Comparison of ENCODE assay signal across 27 cellular contexts in genomic region chr10:42998481-42999384, GRCh38.
A peak's percentile ranks its signal among the peaks of the same experiment; 100 is the strongest.
DNase-seq lines count a peak whose midpoint lies in the region; ATAC-seq and TF ChIP-seq lines count a peak whose summit lies in the region.
"Had no signal": no experiment of that assay in that cellular context is flagged by ENCODE, and none has a peak within 500 bp of the region (broad histone marks: within the 10 kb centered on the region; RNA-seq: fewer than 3 reads in every experiment).

No MANE protein-coding gene starts in this region.

- intact Hi-C loops in upper lobe of right lung (cut with DNase I): no loop called here

- peak; percentile 52 for DNase-seq in activated effector memory CD4-positive, alpha-beta T cell treated with anti-CD3 and anti-CD28 coated beads, Interleukin-2, amount 50 U/mL, for 16 hours
- no peak for DNase-seq in activated effector memory CD4-positive, alpha-beta T cell treated with Interleukin-2 at 50 U/mL for 16 hours
- DNase-seq in activated CD8-positive, alpha-beta memory T cell treated with anti-CD3 and anti-CD28 coated beads, Interleukin-2, amount 10 ng/mL, durations not matched to agents 7 days and 5 days: peak; percentile 31
- DNase-seq in hepatocyte (ENCODE audit: low spot score) (peak; percentile 2), upper lobe of right lung (peak; percentile 58), NCI-H2171 (lab: John Stamatoyannopoulos, UW) (no peak), amygdala (lab: John Stamatoyannopoulos, UW) (no peak)
- DNase-seq: activated CD4-positive, alpha-beta T cell treated with anti-CD3 and anti-CD28 coated beads for 48 hours; activated naive CD4-positive, alpha-beta T cell treated with anti-CD3 and anti-CD28 coated beads, Interleukin-2, amount 50 U/mL, for 16 hours; brain microvascular endothelial cell; cerebellar nuclear complex; DMS53; mucosa of descending colon; NCI-H1048; NCI-H2107; NCI-H446; NCI-H748 treated with DMSO at 0.1 percent for 48 hours; SJCRH30; small intestine; stimulated activated naive CD8-positive, alpha-beta T cell treated with anti-CD3 and anti-CD28 coated beads, Interleukin-15, Interleukin-2, amounts not matched to agents 100 U/mL and 50 U/mL, for 24 hours; T1000 had no signal

- CTCF ChIA-PET in activated CD8-positive, alpha-beta memory T cell treated with anti-CD3 and anti-CD28 coated beads, Interleukin-2, amount 10 ng/mL, durations not matched to agents 7 days and 5 days (lab: Charles Lee): no interaction called here

- TF ChIP-seq CTCF in hepatocyte (IDR thresholded peaks at IDR 0.05; ENCODE audit: poor library complexity) (no peak), upper lobe of right lung (IDR thresholded peaks at IDR 0.05) (no peak)

- H3K4me1 ChIP-seq in hepatocyte (ENCODE audit: insufficient read depth): no peaks in the 10 kb centered on the region
- no peaks in the 10 kb centered on the region for H3K4me1 ChIP-seq in upper lobe of right lung
- H3K4me1 ChIP-seq: gastroesophageal sphincter, SJCRH30 had no signal

- no peaks in the 10 kb centered on the region for H3K9me3 Mint-ChIP-seq in activated CD8-positive, alpha-beta memory T cell treated with anti-CD3 and anti-CD28 coated beads, Interleukin-2, amount 10 ng/mL, durations not matched to agents 7 days and 5 days (ENCODE audit: low read depth)
- H3K9me3 Mint-ChIP-seq: nephron had no signal

- no peak overlapping the region for H3K27ac ChIP-seq in hepatocyte
- H3K27ac ChIP-seq in upper lobe of right lung: no peak overlapping the region
- H3K27ac ChIP-seq: brain microvascular endothelial cell, dorsolateral prefrontal cortex, gastroesophageal sphincter, SJCRH30, VCaP had no signal

- H3K4me1 Mint-ChIP-seq in activated CD8-positive, alpha-beta memory T cell treated with anti-CD3 and anti-CD28 coated beads, Interleukin-2, amount 10 ng/mL, durations not matched to agents 7 days and 5 days: no peaks in the 10 kb centered on the region
- H3K4me1 Mint-ChIP-seq: B cell, nephron had no signal

- H2AFZ ChIP-seq in hepatocyte: no peak overlapping the region

- H3K27me3 Mint-ChIP-seq in activated CD8-positive, alpha-beta memory T cell treated with anti-CD3 and anti-CD28 coated beads, Interleukin-2, amount 10 ng/mL, durations not matched to agents 7 days and 5 days: peaks cover 5% of the 10 kb centered on the region
- H3K27me3 Mint-ChIP-seq: B cell had no signal

- no peak for ATAC-seq in activated CD8-positive, alpha-beta memory T cell treated with anti-CD3 and anti-CD28 coated beads, Interleukin-2, amount 10 ng/mL, durations not matched to agents 7 days and 5 days
- no peak for ATAC-seq in upper lobe of right lung
- ATAC-seq in HG03571 (IDR thresholded peaks at IDR 0.05; ENCODE audit: unreplicated experiment): no peak
- ATAC-seq: gastroesophageal sphincter; mucosa of descending colon; stimulated activated naive CD8-positive, alpha-beta T cell treated with anti-CD3 and anti-CD28 coated beads, Interleukin-15, Interleukin-2, amounts not matched to agents 100 U/mL and 50 U/mL, for 24 hours had no signal

- no peaks in the 10 kb centered on the region for H3K9me2 ChIP-seq in hepatocyte (replicated peaks; ENCODE audit: insufficient read depth)

- no peaks in the 10 kb centered on the region for H4K20me1 ChIP-seq in hepatocyte (ENCODE audit: insufficient read depth, poor library complexity, severe bottlenecking)

- H3K27ac Mint-ChIP-seq in activated CD8-positive, alpha-beta memory T cell treated with anti-CD3 and anti-CD28 coated beads, Interleukin-2, amount 10 ng/mL, durations not matched to agents 7 days and 5 days: no peak overlapping the region
- H3K27ac Mint-ChIP-seq: B cell, nephron had no signal

- H3K4me3 ChIP-seq in hepatocyte: no peak overlapping the region
- no peak overlapping the region for H3K4me3 ChIP-seq in upper lobe of right lung
- H3K4me3 ChIP-seq: dorsolateral prefrontal cortex, gastroesophageal sphincter, mucosa of descending colon, SJCRH30 had no signal

- 92% methylated on average over 12 of the region's 12 CpGs for WGBS in hepatocyte (ENCODE audit: low lambda C conversion rate, missing lambda C conversion rate)

- no peaks in the 10 kb centered on the region for H3K36me3 Mint-ChIP-seq in activated CD8-positive, alpha-beta memory T cell treated with anti-CD3 and anti-CD28 coated beads, Interleukin-2, amount 10 ng/mL, durations not matched to agents 7 days and 5 days

- H3K4me2 ChIP-seq in hepatocyte: no peak overlapping the region

- no peaks in the 10 kb centered on the region for H3K79me2 ChIP-seq in hepatocyte

- no peak overlapping the region for H3K4me3 Mint-ChIP-seq in activated CD8-positive, alpha-beta memory T cell treated with anti-CD3 and anti-CD28 coated beads, Interleukin-2, amount 10 ng/mL, durations not matched to agents 7 days and 5 days
- H3K4me3 Mint-ChIP-seq: B cell, nephron had no signal

- H3K9me3 ChIP-seq in hepatocyte (ENCODE audit: low read depth) (no peaks in the 10 kb centered on the region), upper lobe of right lung (no peaks in the 10 kb centered on the region)
- H3K9me3 ChIP-seq: gastroesophageal sphincter, mucosa of descending colon, SJCRH30 had no signal

- H3K27me3 ChIP-seq in hepatocyte: no peaks in the 10 kb centered on the region
- no peaks in the 10 kb centered on the region for H3K27me3 ChIP-seq in upper lobe of right lung
- H3K27me3 ChIP-seq: brain microvascular endothelial cell, SJCRH30 had no signal

- H3K36me3 ChIP-seq in hepatocyte (replicated peaks; ENCODE audit: insufficient read depth, low read depth) (no peaks in the 10 kb centered on the region), upper lobe of right lung (no peaks in the 10 kb centered on the region)
- H3K36me3 ChIP-seq: brain microvascular endothelial cell, gastroesophageal sphincter, SJCRH30 had no signal

Comparison
In these comparisons a context has a peak if more than half of its experiments do, and no peak if none do; other contexts are left out.
1. DNase-seq: peak in activated effector memory CD4-positive, alpha-beta T cell treated with anti-CD3 and anti-CD28 coated beads, Interleukin-2, amount 50 U/mL, for 16 hours (single experiment), activated CD8-positive, alpha-beta memory T cell treated with anti-CD3 and anti-CD28 coated beads, Interleukin-2, amount 10 ng/mL, durations not matched to agents 7 days and 5 days (single experiment), hepatocyte (single experiment) and upper lobe of right lung (single experiment); none in activated effector memory CD4-positive, alpha-beta T cell treated with Interleukin-2 at 50 U/mL for 16 hours (single experiment), NCI-H2171 (single experiment) and amygdala (0 of 56).